Comparison of ENCODE assay signal across 38 cellular contexts in genomic region chr20:52890130-52890529, GRCh38.
"Had no signal": no experiment of that assay in that cellular context is flagged by ENCODE, and none has a peak within 500 bp of the region (broad histone marks: within the 10 kb centered on the region; RNA-seq: fewer than 3 reads in every experiment).

No MANE protein-coding gene starts in this region.

- H3K36me3 ChIP-seq: ascending aorta, cardiac muscle cell, WERI-Rb-1 had no signal

- H3K4me1 Mint-ChIP-seq: activated CD4-positive, alpha-beta memory T cell treated with anti-CD3 and anti-CD28 coated beads, Interleukin-2, amount 10 ng/mL, durations not matched to agents 7 days and 5 days; activated CD4-positive, alpha-beta T cell treated with anti-CD3 and anti-CD28 coated beads for 36 hours; activated CD4-positive, alpha-beta T cell treated with anti-CD3 and anti-CD28 coated beads, Interleukin-2, amount 10 ng/mL, durations not matched to agents 7 days and 5 days; activated CD8-positive, alpha-beta memory T cell treated with anti-CD3 and anti-CD28 coated beads, Interleukin-2, amount 10 ng/mL, durations not matched to agents 7 days and 5 days; activated naive CD4-positive, alpha-beta T cell treated with anti-CD3 and anti-CD28 coated beads, Interleukin-2, amount 10 ng/mL, durations not matched to agents 7 days and 5 days; activated naive CD8-positive, alpha-beta T cell treated with anti-CD3 and anti-CD28 coated beads, Interleukin-2, amount 10 ng/mL, durations not matched to agents 7 days and 5 days; activated naive CD8-positive, alpha-beta T cell treated with anti-CD3 and anti-CD28 coated beads, Interleukin-2, amount 50 U/mL, for 24 hours; brain; central memory CD8-positive, alpha-beta T cell; WTC11 had no signal

- H3K27me3 ChIP-seq: ascending aorta, cardiac muscle cell had no signal

- FAIRE-seq: bronchial epithelial cell had no signal

- H3K9me3 Mint-ChIP-seq: activated CD4-positive, alpha-beta memory T cell treated with anti-CD3 and anti-CD28 coated beads, Interleukin-2, amount 10 ng/mL, durations not matched to agents 7 days and 5 days; activated naive CD4-positive, alpha-beta T cell treated with anti-CD3 and anti-CD28 coated beads, Interleukin-2, amount 10 ng/mL, durations not matched to agents 7 days and 5 days; activated naive CD8-positive, alpha-beta T cell treated with anti-CD3 and anti-CD28 coated beads, Interleukin-2, amount 10 ng/mL, durations not matched to agents 7 days and 5 days; activated T-cell treated with anti-CD3 and anti-CD28 coated beads, Interleukin-2, amount 50 U/mL, for 24 hours; activated T-helper 2 cell treated with anti-CD3 and anti-CD28 coated beads, Interferon-gamma antibody, Interleukin-2, Interleukin-4, amounts not matched to agents 10 μg/mL and 5 μg/mL and 100 μg/mL, durations not matched to agents 14 hours and 24 hours and 36 hours; central memory CD8-positive, alpha-beta T cell; T-cell; T-helper 2 cell treated with Interferon-gamma antibody and Interleukin-4, amounts not matched to agents 5 μg/mL and 100 μg/mL, for 36 hours had no signal

- H3K9me3 ChIP-seq: ascending aorta had no signal

- H3K4me1 ChIP-seq: ascending aorta had no signal

- H3K36me3 Mint-ChIP-seq: activated CD8-positive, alpha-beta memory T cell treated with anti-CD3 and anti-CD28 coated beads, Interleukin-2, amount 10 ng/mL, durations not matched to agents 7 days and 5 days; activated naive CD4-positive, alpha-beta T cell treated with anti-CD3 and anti-CD28 coated beads, Interleukin-2, amount 10 ng/mL, durations not matched to agents 7 days and 5 days; activated naive CD4-positive, alpha-beta T cell treated with anti-CD3 and anti-CD28 coated beads, Interleukin-2, amount 50 U/mL, for 24 hours; activated naive CD8-positive, alpha-beta T cell treated with anti-CD3 and anti-CD28 coated beads, Interleukin-2, amount 10 ng/mL, durations not matched to agents 7 days and 5 days; brain; T-cell; WTC11 had no signal

- H3K4me3 ChIP-seq: ascending aorta, cardiac muscle cell had no signal

- DNase-seq: activated CD4-positive, alpha-beta memory T cell treated with anti-CD3 and anti-CD28 coated beads, Interleukin-2, amount 10 ng/mL, durations not matched to agents 7 days and 5 days; activated CD4-positive, alpha-beta T cell treated with anti-CD3 and anti-CD28 coated beads for 1 hour; activated CD4-positive, alpha-beta T cell treated with anti-CD3 and anti-CD28 coated beads for 36 hours; activated CD4-positive, alpha-beta T cell treated with anti-CD3 and anti-CD28 coated beads for 48 hours; activated CD4-positive, alpha-beta T cell treated with anti-CD3 and anti-CD28 coated beads, Interleukin-2, amount 10 ng/mL, durations not matched to agents 7 days and 5 days; activated CD4-positive, alpha-beta T cell treated with anti-CD3 and anti-CD28 coated beads, Interleukin-2, amount 50 U/mL, for 48 hours; activated CD4-positive, CD25-positive, alpha-beta regulatory T cell; activated CD8-positive, alpha-beta memory T cell treated with anti-CD3 and anti-CD28 coated beads for 24 hours; activated CD8-positive, alpha-beta memory T cell treated with anti-CD3 and anti-CD28 coated beads, Interleukin-2, amount 10 ng/mL, durations not matched to agents 7 days and 5 days; activated CD8-positive, alpha-beta memory T cell treated with anti-CD3 and anti-CD28 coated beads, Interleukin-2, amount 50 U/mL, for 48 hours; activated CD8-positive, alpha-beta T cell treated with anti-CD3 and anti-CD28 coated beads, Interleukin-2, amount 10 ng/mL, durations not matched to agents 7 days and 5 days; activated effector memory CD4-positive, alpha-beta T cell treated with Interleukin-2 at 50 U/mL for 16 hours; activated gamma-delta T cell; activated naive CD4-positive, alpha-beta T cell treated with anti-CD3 and anti-CD28 coated beads, Interleukin-2, amount 10 ng/mL, durations not matched to agents 7 days and 5 days; activated naive CD4-positive, alpha-beta T cell treated with Interleukin-2 at 50 U/mL for 16 hours; activated naive CD8-positive, alpha-beta T cell treated with anti-CD3 and anti-CD28 coated beads, Interleukin-2, amount 10 ng/mL, durations not matched to agents 7 days and 5 days; activated naive CD8-positive, alpha-beta T cell treated with anti-CD3 and anti-CD28 coated beads, Interleukin-2, amount 50 U/mL, for 24 hours; activated T-cell treated with anti-CD3 and anti-CD28 coated beads, Interleukin-2, amount 50 U/mL, for 24 hours; activated T-cell treated with anti-CD3 and anti-CD28 coated beads, Interleukin-2, amount 50 U/mL, for 48 hours; amygdala; anterior cingulate cortex; caudate nucleus; cerebellar nuclear complex; T-cell; T-helper 2 cell; T-helper 9 cell; WERI-Rb-1 had no signal

- H3K27ac ChIP-seq: ascending aorta, cardiac muscle cell, WERI-Rb-1 had no signal

- H3K4me3 Mint-ChIP-seq: activated CD4-positive, alpha-beta memory T cell treated with anti-CD3 and anti-CD28 coated beads, Interleukin-2, amount 10 ng/mL, durations not matched to agents 7 days and 5 days; activated CD4-positive, alpha-beta T cell treated with anti-CD3 and anti-CD28 coated beads for 36 hours; activated CD4-positive, alpha-beta T cell treated with anti-CD3 and anti-CD28 coated beads, Interleukin-2, amount 10 ng/mL, durations not matched to agents 7 days and 5 days; activated CD8-positive, alpha-beta memory T cell treated with anti-CD3 and anti-CD28 coated beads, Interleukin-2, amount 10 ng/mL, durations not matched to agents 7 days and 5 days; activated CD8-positive, alpha-beta T cell treated with anti-CD3 and anti-CD28 coated beads, Interleukin-2, amount 10 ng/mL, durations not matched to agents 7 days and 5 days; activated naive CD4-positive, alpha-beta T cell treated with anti-CD3 and anti-CD28 coated beads, Interleukin-2, amount 10 ng/mL, durations not matched to agents 7 days and 5 days; activated naive CD4-positive, alpha-beta T cell treated with anti-CD3 and anti-CD28 coated beads, Interleukin-2, amount 50 U/mL, for 24 hours; activated naive CD8-positive, alpha-beta T cell; activated naive CD8-positive, alpha-beta T cell treated with anti-CD3 and anti-CD28 coated beads, Interleukin-2, amount 10 ng/mL, durations not matched to agents 7 days and 5 days; activated naive CD8-positive, alpha-beta T cell treated with anti-CD3 and anti-CD28 coated beads, Interleukin-2, amount 50 U/mL, for 24 hours; activated T-cell treated with anti-CD3 and anti-CD28 coated beads, Interleukin-2, amount 50 U/mL, for 24 hours; brain; central memory CD8-positive, alpha-beta T cell; T-cell; T-helper 2 cell treated with Interferon-gamma antibody and Interleukin-4, amounts not matched to agents 5 μg/mL and 100 μg/mL, for 36 hours; WTC11 had no signal

- H3K27ac Mint-ChIP-seq: activated CD4-positive, alpha-beta memory T cell treated with anti-CD3 and anti-CD28 coated beads, Interleukin-2, amount 10 ng/mL, durations not matched to agents 7 days and 5 days; activated CD4-positive, alpha-beta T cell treated with anti-CD3 and anti-CD28 coated beads for 36 hours; activated CD4-positive, alpha-beta T cell treated with anti-CD3 and anti-CD28 coated beads, Interleukin-2, amount 10 ng/mL, durations not matched to agents 7 days and 5 days; activated CD8-positive, alpha-beta memory T cell treated with anti-CD3 and anti-CD28 coated beads, Interleukin-2, amount 10 ng/mL, durations not matched to agents 7 days and 5 days; activated CD8-positive, alpha-beta T cell treated with anti-CD3 and anti-CD28 coated beads, Interleukin-2, amount 10 ng/mL, durations not matched to agents 7 days and 5 days; activated naive CD4-positive, alpha-beta T cell treated with anti-CD3 and anti-CD28 coated beads, Interleukin-2, amount 10 ng/mL, durations not matched to agents 7 days and 5 days; activated naive CD4-positive, alpha-beta T cell treated with anti-CD3 and anti-CD28 coated beads, Interleukin-2, amount 50 U/mL, for 24 hours; activated naive CD8-positive, alpha-beta T cell; activated naive CD8-positive, alpha-beta T cell treated with anti-CD3 and anti-CD28 coated beads, Interleukin-2, amount 10 ng/mL, durations not matched to agents 7 days and 5 days; activated naive CD8-positive, alpha-beta T cell treated with anti-CD3 and anti-CD28 coated beads, Interleukin-2, amount 50 U/mL, for 24 hours; activated T-cell treated with anti-CD3 and anti-CD28 coated beads, Interleukin-2, amount 50 U/mL, for 24 hours; activated T-helper 2 cell treated with anti-CD3 and anti-CD28 coated beads, Interferon-gamma antibody, Interleukin-2, Interleukin-4, amounts not matched to agents 10 μg/mL and 5 μg/mL and 100 μg/mL, durations not matched to agents 14 hours and 24 hours and 36 hours; brain; T-cell; T-helper 2 cell treated with Interferon-gamma antibody and Interleukin-4, amounts not matched to agents 5 μg/mL and 100 μg/mL, for 36 hours; WTC11 had no signal

- H3K27me3 Mint-ChIP-seq: activated naive CD4-positive, alpha-beta T cell treated with anti-CD3 and anti-CD28 coated beads, Interleukin-2, amount 10 ng/mL, durations not matched to agents 7 days and 5 days; brain had no signal

- ATAC-seq: activated CD4-positive, alpha-beta T cell treated with anti-CD3 and anti-CD28 coated beads for 36 hours; activated CD4-positive, CD25-positive, alpha-beta regulatory T cell treated with anti-CD3 and anti-CD28 coated beads, Interleukin-2, amount 50 U/mL, for 24 hours; activated CD8-positive, alpha-beta memory T cell treated with anti-CD3 and anti-CD28 coated beads, Interleukin-2, amount 10 ng/mL, durations not matched to agents 7 days and 5 days; activated CD8-positive, alpha-beta T cell treated with anti-CD3 and anti-CD28 coated beads, Interleukin-2, amount 10 ng/mL, durations not matched to agents 7 days and 5 days; activated naive CD8-positive, alpha-beta T cell treated with anti-CD3 and anti-CD28 coated beads, Interleukin-2, amount 50 U/mL, for 24 hours; T-cell; WTC11 had no signal
